In the genomic region with DNA sequence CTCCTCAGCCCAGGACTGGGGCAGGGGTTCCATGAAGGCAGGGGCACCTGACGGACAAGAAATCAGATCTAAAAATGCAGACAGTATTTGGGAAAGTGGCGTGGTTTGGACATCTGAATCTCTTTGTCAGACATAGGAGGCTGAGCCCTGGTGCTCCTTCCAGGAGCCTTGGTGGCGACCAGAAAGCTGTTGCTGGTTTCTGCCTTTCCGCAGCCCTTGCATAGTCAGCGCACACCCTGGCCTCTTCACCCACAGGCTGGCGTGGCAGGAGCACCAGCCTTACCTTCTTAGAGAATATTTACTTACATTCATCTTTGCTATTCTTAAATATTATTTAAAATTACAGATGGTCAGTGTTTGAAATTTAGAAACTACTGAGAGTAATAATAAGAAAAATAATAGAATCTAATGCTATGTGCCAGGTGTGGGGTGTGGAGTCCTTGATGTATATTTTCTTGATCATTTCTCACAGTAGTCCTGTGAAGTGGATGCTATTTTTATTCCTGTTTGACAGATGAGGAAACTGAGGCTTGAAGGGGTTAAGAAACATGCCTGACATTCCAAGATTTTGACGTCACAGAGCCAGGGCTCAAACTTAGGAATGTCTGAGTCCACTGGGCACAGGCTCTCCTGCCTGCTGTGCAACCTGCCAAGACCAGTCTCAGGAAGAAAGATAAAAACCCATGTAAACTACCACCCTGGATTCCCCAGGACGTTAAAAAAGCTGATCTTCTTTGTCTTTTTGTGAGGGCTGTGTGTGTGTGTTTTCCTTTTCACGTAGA, we compare ENCODE assay signal across 14 cellular contexts. TPM values are rescaled to one million over a fixed set of nuclear protein-coding genes. Genes with fewer than 3 reads are reported as not detected.
DNase-seq lines count a peak whose midpoint lies in the region; ATAC-seq, FAIRE-seq and TF ChIP-seq lines count a peak whose summit lies in the region.
"Had no signal": no experiment of that assay in that cellular context is flagged by ENCODE, and none has a peak within 500 bp of the region (broad histone marks: within the 10 kb centered on the region; RNA-seq: fewer than 3 reads in every experiment).

No MANE protein-coding gene starts in this region.

- H2AFZ ChIP-seq in HepG2 (ENCODE audit: low read length) = no peak overlapping the region

- peak; percentile 5 for DNase-seq in activated CD8-positive, alpha-beta memory T cell treated with anti-CD3 and anti-CD28 coated beads for 24 hours
- DNase-seq in activated CD8-positive, alpha-beta memory T cell treated with anti-CD3 and anti-CD28 coated beads, Interleukin-2, amount 10 ng/mL, durations not matched to agents 7 days and 5 days = no peak
- DNase-seq in dedifferentiated amniotic fluid mesenchymal stem cell (ENCODE audit: extremely low spot score) = peak; percentile 47
- no peak for DNase-seq in HepG2 (ENCODE audit: low spot score)
- peak; percentile 58 for DNase-seq in urothelium cell line (ENCODE audit: low spot score)
- DNase-seq: activated CD4-positive, alpha-beta T cell treated with anti-CD3 and anti-CD28 coated beads, Interleukin-2, amount 10 ng/mL, durations not matched to agents 24 days and 14 days; central memory CD4-positive, alpha-beta T cell; GOT3; left cardiac atrium; transverse colon had no signal

- no peak for TF ChIP-seq CTCF in HepG2 (CRISPR knock-in tag; IDR thresholded peaks at IDR 0.05)

- in situ Hi-C loops in HepG2 (cut with HindIII; ENCODE audit: extremely low pct_ligation_motif_present, low pct_unique_long_range_greater_than_20kb) = no loop called here

- no peak overlapping the region for H3K4me3 Mint-ChIP-seq in activated CD8-positive, alpha-beta memory T cell treated with anti-CD3 and anti-CD28 coated beads, Interleukin-2, amount 10 ng/mL, durations not matched to agents 7 days and 5 days
- H3K4me3 Mint-ChIP-seq: activated CD4-positive, alpha-beta T cell treated with anti-CD3 and anti-CD28 coated beads, Interleukin-2, amount 10 ng/mL, durations not matched to agents 24 days and 14 days; nephron had no signal

- no peak overlapping the region for H3K4me3 ChIP-seq in HepG2 (replicated peaks in 1 of 3; ENCODE audit: insufficient read depth in 1 of 3, low read depth in 2 of 3, low read length in 3 of 3)
- H3K4me3 ChIP-seq: transverse colon had no signal

- CTCF ChIA-PET in activated CD8-positive, alpha-beta memory T cell treated with anti-CD3 and anti-CD28 coated beads, Interleukin-2, amount 10 ng/mL, durations not matched to agents 7 days and 5 days (lab: Charles Lee) = interaction anchor here (0.9 kb wide), 1 partner anchor 15 kb away, joined by 4 read pairs; no protein-coding TSS in a partner anchor
- CTCF ChIA-PET in HepG2 (lab: Yijun Ruan, JAX; ENCODE audit: low intra/inter-chr PET ratio, low total read pairs) = no interaction called here

- H3K27me3 ChIP-seq in HepG2 (ENCODE audit: control insufficient read depth in 1 of 2, insufficient read depth in 2 of 2, low read length in 2 of 2) = no peaks in the 10 kb centered on the region
- H3K27me3 ChIP-seq: transverse colon had no signal

- no peak for TF ChIP-seq POLR2A in HepG2 (IDR thresholded peaks at IDR 0.05; ENCODE audit: insufficient read depth in 1 of 2, low read depth in 2 of 2, low read length in 2 of 2)

- no peak for TF ChIP-seq RAD21 in HepG2 (CRISPR knock-in tag; IDR thresholded peaks at IDR 0.05)

- TF ChIP-seq EP300 in HepG2 (IDR thresholded peaks at IDR 0.05; ENCODE audit: low read depth in 2 of 2, low read length in 2 of 2) = no peak
- no peak for TF ChIP-seq EP300 in HepG2 (CRISPR knock-in tag; IDR thresholded peaks at IDR 0.05; ENCODE audit: borderline replicate concordance)

- H3K9ac ChIP-seq in HepG2 (ENCODE audit: insufficient read depth, low read depth, low read length) = peak overlapping the region; percentile 28; the same call in 1 of the 2 replicates

- no peak overlapping the region for H3K4me2 ChIP-seq in HepG2 (ENCODE audit: low read depth, low read length)

- peaks cover 15% of the 10 kb centered on the region for H3K79me2 ChIP-seq in HepG2 (ENCODE audit: insufficient read depth, low read length)

- peaks cover 7 to 8% of the 10 kb centered on the region in 2 experiments; a peak in 4 of 5 replicates for H3K36me3 ChIP-seq in HepG2 (replicated peaks in 1 of 2; ENCODE audit: control insufficient read depth in 1 of 2, insufficient read depth in 2 of 2, low read length in 2 of 2)
- H3K36me3 ChIP-seq: transverse colon had no signal

- no peaks in the 10 kb centered on the region for H3K9me3 Mint-ChIP-seq in activated CD8-positive, alpha-beta memory T cell treated with anti-CD3 and anti-CD28 coated beads, Interleukin-2, amount 10 ng/mL, durations not matched to agents 7 days and 5 days (ENCODE audit: low read depth)

- H3K27ac Mint-ChIP-seq in activated CD8-positive, alpha-beta memory T cell treated with anti-CD3 and anti-CD28 coated beads, Interleukin-2, amount 10 ng/mL, durations not matched to agents 7 days and 5 days = no peak overlapping the region
- H3K27ac Mint-ChIP-seq: activated CD4-positive, alpha-beta T cell treated with anti-CD3 and anti-CD28 coated beads, Interleukin-2, amount 10 ng/mL, durations not matched to agents 24 days and 14 days; nephron had no signal

- intact Hi-C loops in HepG2 (cut with micrococcal nuclease; ENCODE audit: unreplicated experiment) = no loop called here

- no peaks in the 10 kb centered on the region for H3K9me3 ChIP-seq in HepG2 (ENCODE audit: low read length)
- H3K9me3 ChIP-seq: transverse colon had no signal

- H3K4me1 ChIP-seq in HepG2 (ENCODE audit: insufficient read depth, low read length) = peaks cover 45% of the 10 kb centered on the region

- 71% methylated on average over 9 of the region's 9 CpGs for WGBS in HepG2 (ENCODE audit: low lambda C conversion rate)

- FAIRE-seq in HepG2 (lab: Jason Lieb, UNC) (no peak), urothelium cell line (lab: Jason Lieb, UNC) (no peak)

- H3K27ac ChIP-seq in HepG2 (ENCODE audit: extremely low read length, insufficient read depth, low read length) = peak overlapping the region; percentile 77

- no peak for ATAC-seq in activated CD8-positive, alpha-beta memory T cell treated with anti-CD3 and anti-CD28 coated beads, Interleukin-2, amount 10 ng/mL, durations not matched to agents 7 days and 5 days
- ATAC-seq in HepG2 = no peak
- ATAC-seq in GM18870 (IDR thresholded peaks at IDR 0.05; ENCODE audit: unreplicated experiment) = no peak
- ATAC-seq in HG03139 (IDR thresholded peaks at IDR 0.05; ENCODE audit: unreplicated experiment) = no peak
- no peak for ATAC-seq in GM18520 (IDR thresholded peaks at IDR 0.05; ENCODE audit: unreplicated experiment)

- H3K36me3 Mint-ChIP-seq in activated CD8-positive, alpha-beta memory T cell treated with anti-CD3 and anti-CD28 coated beads, Interleukin-2, amount 10 ng/mL, durations not matched to agents 7 days and 5 days = peaks cover 10% of the 10 kb centered on the region

- H3K27me3 Mint-ChIP-seq in activated CD8-positive, alpha-beta memory T cell treated with anti-CD3 and anti-CD28 coated beads, Interleukin-2, amount 10 ng/mL, durations not matched to agents 7 days and 5 days = no peaks in the 10 kb centered on the region
- H3K27me3 Mint-ChIP-seq: activated CD4-positive, alpha-beta T cell treated with anti-CD3 and anti-CD28 coated beads, Interleukin-2, amount 10 ng/mL, durations not matched to agents 24 days and 14 days had no signal

- H3K4me1 Mint-ChIP-seq in activated CD8-positive, alpha-beta memory T cell treated with anti-CD3 and anti-CD28 coated beads, Interleukin-2, amount 10 ng/mL, durations not matched to agents 7 days and 5 days = peaks cover 10% of the 10 kb centered on the region

- no peaks in the 10 kb centered on the region for H4K20me1 ChIP-seq in HepG2 (ENCODE audit: insufficient read depth, low read length)

- BruUV-seq in HepG2 (replicated peaks; lab: Mats Ljungman, UMichigan) = no TSS peak

- POLR2A ChIA-PET in HepG2 (lab: Yijun Ruan, JAX) = no interaction called here

TF ChIP-seq in HepG2, 621 proteins besides CTCF, POLR2A, EP300 and RAD21 (continues in another document):
- TF ChIP-seq, protein P1, sequence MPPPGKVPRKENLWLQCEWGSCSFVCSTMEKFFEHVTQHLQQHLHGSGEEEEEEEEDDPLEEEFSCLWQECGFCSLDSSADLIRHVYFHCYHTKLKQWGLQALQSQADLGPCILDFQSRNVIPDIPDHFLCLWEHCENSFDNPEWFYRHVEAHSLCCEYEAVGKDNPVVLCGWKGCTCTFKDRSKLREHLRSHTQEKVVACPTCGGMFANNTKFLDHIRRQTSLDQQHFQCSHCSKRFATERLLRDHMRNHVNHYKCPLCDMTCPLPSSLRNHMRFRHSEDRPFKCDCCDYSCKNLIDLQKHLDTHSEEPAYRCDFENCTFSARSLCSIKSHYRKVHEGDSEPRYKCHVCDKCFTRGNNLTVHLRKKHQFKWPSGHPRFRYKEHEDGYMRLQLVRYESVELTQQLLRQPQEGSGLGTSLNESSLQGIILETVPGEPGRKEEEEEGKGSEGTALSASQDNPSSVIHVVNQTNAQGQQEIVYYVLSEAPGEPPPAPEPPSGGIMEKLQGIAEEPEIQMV (CRISPR knock-in tag; IDR thresholded peaks at IDR 0.05; ENCODE audit: low read depth) = no peak
- no peak for TF ChIP-seq HOXA3 (CRISPR knock-in tag; IDR thresholded peaks at IDR 0.05)

RNA-seq across cellular contexts. Expression of gene TBC1D22A, which starts 51.6 kb away (rescaled TPM):
- total RNA-seq in activated CD8-positive, alpha-beta memory T cell treated with anti-CD3 and anti-CD28 coated beads, Interleukin-2, amount 10 ng/mL, durations not matched to agents 7 days and 5 days = 10 to 100 TPM; 32.6 to 44.9 TPM
- 17.3 and 17.6 TPM in 2 replicates for total RNA-seq in HepG2 (2016; rRNA removed; fragmentation: Illumina TruSeq; extraction: Trizol)
- 13.6 and 13.8 TPM in 2 replicates for total RNA-seq in HepG2 (2016; cell fraction: cytosol; rRNA removed; fragmentation: Illumina TruSeq; extraction: Trizol; ENCODE audit: low read depth)
- total RNA-seq in HepG2 (2016; cell fraction: insoluble cytoplasmic fraction; rRNA removed; fragmentation: Illumina TruSeq; extraction: Trizol) = 14.5 and 18.0 TPM in 2 replicates
- total RNA-seq in HepG2 (2016; cell fraction: membrane; rRNA removed; fragmentation: Illumina TruSeq; extraction: Trizol) = 15.2 and 19.7 TPM in 2 replicates
- 11.0 and 13.2 TPM in 2 replicates for total RNA-seq in HepG2 (2016; cell fraction: nucleus; rRNA removed; fragmentation: Illumina TruSeq; extraction: Trizol)
- 17.5 and 18.0 TPM in 2 replicates for polyA plus RNA-seq in HepG2 (2011; rRNA removed)
- 16.4 and 18.2 TPM in 2 replicates for polyA plus RNA-seq in HepG2 (2011; cell fraction: cytosol; rRNA removed)
- polyA plus RNA-seq in HepG2 (2011; cell fraction: nucleus; rRNA removed) = 14.2 and 18.7 TPM in 2 replicates
- 12.4 and 15.2 TPM in 2 replicates for polyA plus RNA-seq in HepG2 (2012)
- polyA plus RNA-seq in HepG2 (2016; cell fraction: cytosol; fragmentation: Illumina TruSeq; extraction: Trizol; ENCODE audit: low read depth) = 7.7 and 9.5 TPM in 2 replicates
- polyA plus RNA-seq in HepG2 (2016; cell fraction: insoluble cytoplasmic fraction; fragmentation: Illumina TruSeq; extraction: Trizol; ENCODE audit: low read depth) = 17.3 and 21.6 TPM in 2 replicates
- 14.3 and 16.8 TPM in 2 replicates for polyA plus RNA-seq in HepG2 (2016; cell fraction: membrane; fragmentation: Illumina TruSeq; extraction: Trizol; ENCODE audit: low read depth)
- polyA plus RNA-seq in HepG2 (2016; cell fraction: nucleus; fragmentation: Illumina TruSeq; extraction: Trizol; ENCODE audit: insufficient read depth, low read depth) = 13.4 and 13.5 TPM in 2 replicates
- 14.2 and 23.5 TPM in 2 replicates for polyA minus RNA-seq in HepG2 (2011; rRNA and poly(A)+ RNA removed; ENCODE audit: low replicate concordance)
- 11.9 and 12.0 TPM in 2 replicates for polyA minus RNA-seq in HepG2 (2011; cell fraction: cytosol; rRNA and poly(A)+ RNA removed)
- 21.5 and 22.0 TPM in 2 replicates for polyA minus RNA-seq in HepG2 (2011; cell fraction: nucleus; rRNA and poly(A)+ RNA removed)

Comparison
In these comparisons a context has a peak if more than half of its experiments do, and no peak if none do; other contexts are left out.
1. DNase-seq: peak in activated CD8-positive, alpha-beta memory T cell treated with anti-CD3 and anti-CD28 coated beads for 24 hours (single experiment), dedifferentiated amniotic fluid mesenchymal stem cell (single experiment) and urothelium cell line (single experiment); none in activated CD8-positive, alpha-beta memory T cell treated with anti-CD3 and anti-CD28 coated beads, Interleukin-2, amount 10 ng/mL, durations not matched to agents 7 days and 5 days (single experiment) and HepG2 (single experiment).